ENCODE assay signal across 16 cellular contexts in the genomic region with DNA sequence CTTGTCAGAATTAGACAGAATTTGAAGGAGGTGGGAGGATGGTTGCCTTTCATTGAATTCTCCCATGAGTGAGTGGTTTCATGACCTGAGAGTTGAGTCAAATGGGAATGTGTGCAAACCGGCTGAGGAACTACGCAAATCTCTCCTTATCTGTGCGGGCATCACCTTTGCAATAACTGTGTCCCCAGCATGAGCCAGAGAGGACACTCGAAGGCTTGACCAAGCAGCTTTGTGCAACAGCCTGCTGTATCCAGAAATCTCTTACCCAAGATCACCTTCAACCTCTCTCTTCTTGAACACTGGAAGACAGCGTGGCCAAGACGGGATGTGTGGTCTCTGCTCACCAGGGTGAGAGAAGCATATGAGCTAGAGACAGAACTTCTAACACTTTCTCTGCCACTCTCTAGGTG.
DNase-seq lines count a peak whose midpoint lies in the region; ATAC-seq and TF ChIP-seq lines count a peak whose summit lies in the region.
"Had no signal": no experiment of that assay in that cellular context is flagged by ENCODE, and none has a peak within 500 bp of the region (broad histone marks: within the 10 kb centered on the region; RNA-seq: fewer than 3 reads in every experiment).

No MANE protein-coding gene starts in this region.

- in situ Hi-C loops in GM13976 (cut with MboI; ENCODE audit: low sequenced_read_pairs, unreplicated experiment) = no loop called here

- no peaks in the 10 kb centered on the region for H3K36me3 ChIP-seq in naive thymus-derived CD4-positive, alpha-beta T cell (ENCODE audit: control insufficient read depth in 2 of 3, insufficient read depth in 3 of 3, low read length in 3 of 3)
- H3K36me3 ChIP-seq: sigmoid colon, upper lobe of left lung had no signal

- no peaks in the 10 kb centered on the region for H3K27me3 Mint-ChIP-seq in activated CD4-positive, alpha-beta memory T cell treated with anti-CD3 and anti-CD28 coated beads, Interleukin-2, amount 10 ng/mL, durations not matched to agents 7 days and 5 days
- H3K27me3 Mint-ChIP-seq in naive thymus-derived CD4-positive, alpha-beta T cell = no peaks in the 10 kb centered on the region
- peaks cover 12% of the 10 kb centered on the region for H3K27me3 Mint-ChIP-seq in endothelial cell (ENCODE audit: unreplicated experiment)

- CTCF ChIA-PET in activated CD4-positive, alpha-beta memory T cell treated with anti-CD3 and anti-CD28 coated beads, Interleukin-2, amount 10 ng/mL, durations not matched to agents 7 days and 5 days (lab: Charles Lee) = interaction anchor here (0.7 to 2.4 kb wide), 7 partner anchors 17 to 207 kb away, joined by 3 to 7 read pairs (median 3); partner anchors contain the start of gene IKZF1
- CTCF ChIA-PET in naive thymus-derived CD4-positive, alpha-beta T cell (lab: Charles Lee) = interaction anchor here (1.0 to 10.2 kb wide), 6 partner anchors 17 to 158 kb away, joined by 3 to 147 read pairs (median 4); no protein-coding TSS in a partner anchor

- TF ChIP-seq CTCF in GM13976 (IDR thresholded peaks at IDR 0.05; ENCODE audit: borderline replicate concordance, control extremely low read depth, extremely low read depth, insufficient read depth, missing control alignments) = no peak
- no peak for TF ChIP-seq CTCF in endothelial cell (IDR thresholded peaks at IDR 0.05; ENCODE audit: unreplicated experiment)

- peak overlapping the region; percentile 29 for H3K4me3 Mint-ChIP-seq in activated CD4-positive, alpha-beta memory T cell treated with anti-CD3 and anti-CD28 coated beads, Interleukin-2, amount 10 ng/mL, durations not matched to agents 7 days and 5 days
- peak overlapping the region in 8 of 10 donors; percentile 22 to 89 (median 72) for H3K4me3 Mint-ChIP-seq in naive thymus-derived CD4-positive, alpha-beta T cell
- H3K4me3 Mint-ChIP-seq in endothelial cell (ENCODE audit: unreplicated experiment) = no peak overlapping the region

- no peaks in the 10 kb centered on the region for H3K9me3 Mint-ChIP-seq in activated CD4-positive, alpha-beta memory T cell treated with anti-CD3 and anti-CD28 coated beads, Interleukin-2, amount 10 ng/mL, durations not matched to agents 7 days and 5 days
- H3K9me3 Mint-ChIP-seq in naive thymus-derived CD4-positive, alpha-beta T cell = peaks cover 0 to 5% (median 0%) of the 10 kb centered on the region in 11 donors
- no peaks in the 10 kb centered on the region for H3K9me3 Mint-ChIP-seq in endothelial cell (ENCODE audit: unreplicated experiment)

- peak; percentile 6 for ATAC-seq in naive thymus-derived CD4-positive, alpha-beta T cell
- ATAC-seq in HG03521 (IDR thresholded peaks at IDR 0.05; ENCODE audit: unreplicated experiment) = no peak
- ATAC-seq: left cardiac atrium had no signal

- intact Hi-C loops in naive thymus-derived CD4-positive, alpha-beta T cell (cut with micrococcal nuclease) = loop anchor here (1.0 to 2.0 kb wide), 2 partner anchors 8 to 42 kb away; no protein-coding TSS in a partner anchor

- H3K9me3 ChIP-seq in naive thymus-derived CD4-positive, alpha-beta T cell (ENCODE audit: control insufficient read depth in 2 of 3, low read length in 3 of 3) = no peaks in the 10 kb centered on the region
- H3K9me3 ChIP-seq: sigmoid colon, upper lobe of left lung had no signal

- H3K4me3 ChIP-seq in naive thymus-derived CD4-positive, alpha-beta T cell (ENCODE audit: low read length) = no peak overlapping the region
- H3K4me3 ChIP-seq: sigmoid colon, upper lobe of left lung had no signal

- peaks cover 7% of the 10 kb centered on the region for H3K36me3 Mint-ChIP-seq in activated CD4-positive, alpha-beta memory T cell treated with anti-CD3 and anti-CD28 coated beads, Interleukin-2, amount 10 ng/mL, durations not matched to agents 7 days and 5 days (ENCODE audit: low read depth)
- H3K36me3 Mint-ChIP-seq in naive thymus-derived CD4-positive, alpha-beta T cell = peaks cover 0 to 9% (median 0%) of the 10 kb centered on the region in 5 donors
- H3K36me3 Mint-ChIP-seq in endothelial cell (ENCODE audit: low read depth, unreplicated experiment) = no peaks in the 10 kb centered on the region

- peak overlapping the region; percentile 83 for H3K27ac Mint-ChIP-seq in activated CD4-positive, alpha-beta memory T cell treated with anti-CD3 and anti-CD28 coated beads, Interleukin-2, amount 10 ng/mL, durations not matched to agents 7 days and 5 days
- H3K27ac Mint-ChIP-seq in naive thymus-derived CD4-positive, alpha-beta T cell = peak overlapping the region; percentile 79 to 94 (median 86)
- no peak overlapping the region for H3K27ac Mint-ChIP-seq in endothelial cell (ENCODE audit: unreplicated experiment)

- H3K27ac ChIP-seq in naive thymus-derived CD4-positive, alpha-beta T cell (ENCODE audit: low read depth, low read length) = no peak overlapping the region
- H3K27ac ChIP-seq: RWPE1, sigmoid colon, upper lobe of left lung had no signal

- no peaks in the 10 kb centered on the region for H3K27me3 ChIP-seq in naive thymus-derived CD4-positive, alpha-beta T cell (ENCODE audit: control insufficient read depth in 2 of 2, insufficient read depth in 2 of 2, low read length in 2 of 2)
- H3K27me3 ChIP-seq: sigmoid colon, upper lobe of left lung had no signal

- POLR2A ChIA-PET in activated CD4-positive, alpha-beta memory T cell treated with anti-CD3 and anti-CD28 coated beads, Interleukin-2, amount 10 ng/mL, durations not matched to agents 7 days and 5 days (lab: Charles Lee) = interaction anchor here (1.5 to 12.8 kb wide), 9 partner anchors 16 to 155 kb away, joined by 3 to 367 read pairs (median 14); partner anchors contain the start of gene IKZF1
- POLR2A ChIA-PET in naive thymus-derived CD4-positive, alpha-beta T cell (lab: Charles Lee) = interaction anchor here (0.6 to 16.5 kb wide), 9 partner anchors 11 to 155 kb away, joined by 3 to 416 read pairs (median 8); partner anchors contain the start of gene IKZF1

- DNase-seq in activated CD4-positive, alpha-beta T cell treated with anti-CD3 and anti-CD28 coated beads for 48 hours = peak; percentile 46
- no peak for DNase-seq in activated CD4-positive, alpha-beta T cell treated with anti-CD3 and anti-CD28 coated beads, Interleukin-2, amount 50 U/mL, for 1 hour
- DNase-seq in GM13976 (ENCODE audit: low spot score) (peak; percentile 40), NOMO-1 (lab: John Stamatoyannopoulos, UW; ENCODE audit: unreplicated experiment in 2 of 2) (no peak), endothelial cell (ENCODE audit: low spot score) (no peak)
- peak; percentile 39 for DNase-seq in activated CD4-positive, alpha-beta memory T cell treated with anti-CD3 and anti-CD28 coated beads, Interleukin-2, amount 10 ng/mL, durations not matched to agents 7 days and 5 days
- DNase-seq in naive thymus-derived CD4-positive, alpha-beta T cell = peak in 1 of 9 donors; percentile 37
- DNase-seq: GOT3; hypothalamus; left cardiac atrium; NCI-H2081 treated with DMSO at 0.1 percent for 48 hours; sigmoid colon; stimulated activated CD4-positive, alpha-beta T cell treated with anti-CD3 and anti-CD28 coated beads, Interleukin-4, amount 100 ng/mL, for 24 hours; upper lobe of left lung had no signal

- peaks cover 97% of the 10 kb centered on the region for H3K4me1 Mint-ChIP-seq in activated CD4-positive, alpha-beta memory T cell treated with anti-CD3 and anti-CD28 coated beads, Interleukin-2, amount 10 ng/mL, durations not matched to agents 7 days and 5 days
- peaks cover 77 to 100% (median 98%) of the 10 kb centered on the region in 7 donors for H3K4me1 Mint-ChIP-seq in naive thymus-derived CD4-positive, alpha-beta T cell
- peaks cover 3% of the 10 kb centered on the region for H3K4me1 Mint-ChIP-seq in endothelial cell (ENCODE audit: unreplicated experiment)

- H3K4me1 ChIP-seq in naive thymus-derived CD4-positive, alpha-beta T cell (ENCODE audit: control insufficient read depth in 2 of 2, insufficient read depth in 2 of 2, low read length in 2 of 2) = peaks cover 18 to 93% of the 10 kb centered on the region in 2 donors
- H3K4me1 ChIP-seq: sigmoid colon had no signal

Comparison
In these comparisons a context has a peak if more than half of its experiments do, and no peak if none do; other contexts are left out.
1. DNase-seq: peak in activated CD4-positive, alpha-beta T cell treated with anti-CD3 and anti-CD28 coated beads for 48 hours (single experiment), GM13976 (single experiment) and activated CD4-positive, alpha-beta memory T cell treated with anti-CD3 and anti-CD28 coated beads, Interleukin-2, amount 10 ng/mL, durations not matched to agents 7 days and 5 days (single experiment); none in activated CD4-positive, alpha-beta T cell treated with anti-CD3 and anti-CD28 coated beads, Interleukin-2, amount 50 U/mL, for 1 hour (single experiment), NOMO-1 (0 of 2) and endothelial cell (single experiment).